Comparison of ENCODE assay signal across 27 cellular contexts in genomic region chr1:199489594-199489993, GRCh38.
DNase-seq lines count a peak whose midpoint lies in the region; ATAC-seq and TF ChIP-seq lines count a peak whose summit lies in the region.
"Had no signal": no experiment of that assay in that cellular context is flagged by ENCODE, and none has a peak within 500 bp of the region (broad histone marks: within the 10 kb centered on the region; RNA-seq: fewer than 3 reads in every experiment).

No MANE protein-coding gene starts in this region.

- TF ChIP-seq CTCF in SU-DHL-6 (IDR thresholded peaks at IDR 0.05; ENCODE audit: insufficient read depth, low read length, poor library complexity, severe bottlenecking): no peak

- peak overlapping the region; percentile 21 for H2AFZ ChIP-seq in ACC112 (ENCODE audit: low read length, unreplicated experiment)
- H2AFZ ChIP-seq in SU-DHL-6 (ENCODE audit: low read depth, low read length, severe bottlenecking): peak overlapping the region; percentile 73

- H3F3A ChIP-seq in SU-DHL-6 (ENCODE audit: insufficient read depth): no peaks in the 10 kb centered on the region; the same call in 1 of the 2 replicates

- H3K27me3 ChIP-seq in ACC112 (ENCODE audit: insufficient read depth, low read length) (no peaks in the 10 kb centered on the region), SU-DHL-6 (ENCODE audit: low read length) (no peaks in the 10 kb centered on the region)
- H3K27me3 ChIP-seq: suprapubic skin, upper lobe of left lung had no signal

- ATAC-seq in GM21360 (IDR thresholded peaks at IDR 0.05; ENCODE audit: unreplicated experiment) (peak; percentile 71), HG03354 (IDR thresholded peaks at IDR 0.05; ENCODE audit: poor library complexity, severe bottlenecking, unreplicated experiment) (no peak), HG03097 (IDR thresholded peaks at IDR 0.05; ENCODE audit: low FRiP score, unreplicated experiment) (no peak), HG03521 (IDR thresholded peaks at IDR 0.05; ENCODE audit: unreplicated experiment) (no peak)
- ATAC-seq: activated CD4-positive, CD25-positive, alpha-beta regulatory T cell treated with anti-CD3 and anti-CD28 coated beads, Interleukin-2, amount 50 U/mL, for 24 hours; left colon had no signal

- in situ Hi-C loops in KBM-7 (cut with MboI; ENCODE audit: low pct_unique_long_range_greater_than_20kb, low sequenced_read_pairs): no loop called here

- no peak overlapping the region for H3K27ac ChIP-seq in ACC112 (ENCODE audit: low read depth, low read length)
- H3K27ac ChIP-seq in SU-DHL-6 (ENCODE audit: low read depth, low read length): peak overlapping the region; percentile 49
- H3K27ac ChIP-seq: SK-N-MC, suprapubic skin, upper lobe of left lung had no signal

- no peak overlapping the region; the same call in 1 of the 2 replicates for H3K9ac ChIP-seq in SU-DHL-6 (ENCODE audit: low read length)

- no peaks in the 10 kb centered on the region for H4K20me1 ChIP-seq in SU-DHL-6 (ENCODE audit: low read depth, low read length)

- H3K4me1 ChIP-seq in ACC112 (ENCODE audit: control insufficient read depth, insufficient read depth, low read length, unreplicated experiment): peaks cover 6% of the 10 kb centered on the region
- H3K4me1 ChIP-seq: suprapubic skin, upper lobe of left lung had no signal

- peaks cover 10% of the 10 kb centered on the region; the same call in 1 of the 2 replicates for H3K9me3 ChIP-seq in SU-DHL-6 (ENCODE audit: insufficient read depth, low read length)

- H3K4me2 ChIP-seq in SU-DHL-6 (ENCODE audit: low read depth, low read length, poor library complexity, severe bottlenecking): peak overlapping the region; percentile 53

- H3K4me3 ChIP-seq in ACC112 (ENCODE audit: low read depth, low read length) (no peak overlapping the region), SU-DHL-6 (ENCODE audit: insufficient read depth, low read length, poor library complexity, severe bottlenecking) (peak overlapping the region; percentile 15)
- H3K4me3 ChIP-seq: SK-N-MC, suprapubic skin, upper lobe of left lung had no signal

- H3K36me3 ChIP-seq in ACC112 (ENCODE audit: insufficient read depth, low read length) (no peaks in the 10 kb centered on the region), SU-DHL-6 (ENCODE audit: low read length) (no peaks in the 10 kb centered on the region)
- H3K36me3 ChIP-seq: suprapubic skin, upper lobe of left lung had no signal

- no peaks in the 10 kb centered on the region for H3K9me2 ChIP-seq in SU-DHL-6 (replicated peaks; ENCODE audit: insufficient read depth, low read length)

- DNase-seq in KBM-7 (peak; percentile 16), NCI-H2107 treated with DMSO at 0.1 percent for 48 hours (lab: John Stamatoyannopoulos, UW; ENCODE audit: unreplicated experiment) (no peak)
- DNase-seq: 8988T; activated CD4-positive, alpha-beta T cell treated with anti-CD3 and anti-CD28 coated beads, Interleukin-2, amount 50 U/mL, for 48 hours; activated gamma-delta T cell treated with Interleukin-2 at 50 U/mL for 16 hours; activated naive CD8-positive, alpha-beta T cell treated with anti-CD3 and anti-CD28 coated beads, Interleukin-2, amount 10 ng/mL, durations not matched to agents 7 days and 5 days; activated T-cell treated with anti-CD3 and anti-CD28 coated beads, Interleukin-2, amount 50 U/mL, for 48 hours; aorta; hippocampal formation; left colon; mammary epithelial cell; NCI-H1105; NCI-H187; NCI-H2171; NCI-H510A; nephron progenitor cell; stimulated activated CD4-positive, alpha-beta T cell treated with anti-CD3 and anti-CD28 coated beads, Interleukin-4, amount 100 ng/mL, for 4 hours; upper lobe of left lung had no signal

- H3K79me2 ChIP-seq in ACC112 (ENCODE audit: control insufficient read depth, insufficient read depth, low read length, unreplicated experiment) (no peaks in the 10 kb centered on the region), SU-DHL-6 (ENCODE audit: insufficient read depth, low read length) (no peaks in the 10 kb centered on the region)
